ENCODE assay signal across 8 cellular contexts in the genomic region with DNA sequence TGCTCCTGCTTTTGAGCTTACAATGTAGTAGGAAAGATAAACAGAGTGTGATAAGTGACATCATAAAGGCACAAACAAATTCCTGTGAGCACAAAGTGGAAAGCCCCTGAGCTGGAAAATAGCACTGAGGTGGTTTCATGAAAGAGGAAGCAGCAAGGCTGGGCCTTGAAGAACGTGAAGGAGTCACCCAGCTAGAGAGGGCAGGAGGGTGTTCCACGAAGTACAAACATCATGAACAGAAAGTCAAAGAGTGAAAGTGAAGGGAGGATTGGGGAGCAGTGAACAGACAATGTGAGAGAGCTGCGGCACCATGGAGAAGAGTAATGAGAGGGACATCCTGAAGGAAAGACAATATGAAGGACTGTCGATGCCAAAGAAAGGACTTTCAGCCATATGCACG.
A peak's percentile ranks its signal among the peaks of the same experiment; 100 is the strongest.
DNase-seq lines count a peak whose midpoint lies in the region; ATAC-seq, FAIRE-seq and TF ChIP-seq lines count a peak whose summit lies in the region.

No MANE protein-coding gene starts in this region.

- H3K27ac ChIP-seq in parathyroid adenoma (no peak overlapping the region), tibial artery (no peak overlapping the region), stomach (peak overlapping the region in 1 of 5 donors; percentile 50)

- no peaks in the 10 kb centered on the region for H3K79me2 ChIP-seq in parathyroid adenoma

- no peak for FAIRE-seq in D721Med (lab: Jason Lieb, UNC)

- intact Hi-C loops in tibial artery (cut with DNase I; ENCODE audit: low total_unique reads) (no loop called here), stomach (cut with DNase I; ENCODE audit: low total_unique reads) (no loop called here)

- peak; percentile 54 for DNase-seq in activated CD8-positive, alpha-beta T cell treated with anti-CD3 and anti-CD28 coated beads, Interleukin-2, amount 10 ng/mL, durations not matched to agents 7 days and 5 days
- DNase-seq in tibial artery = no peak
- DNase-seq in stomach = no peak
- no peak for DNase-seq in D721Med (ENCODE audit: insufficient read length, low spot score)

- CTCF ChIA-PET in activated CD8-positive, alpha-beta T cell treated with anti-CD3 and anti-CD28 coated beads, Interleukin-2, amount 10 ng/mL, durations not matched to agents 7 days and 5 days (lab: Charles Lee) = interaction anchor here (0.6 to 1.5 kb wide), 5 partner anchors 24 to 374 kb away, joined by 3 to 4 read pairs (median 3); no protein-coding TSS in a partner anchor

- H3K4me3 ChIP-seq in parathyroid adenoma (ENCODE audit: low read depth, low read length) (no peak overlapping the region), tibial artery (no peak overlapping the region), stomach (no peak overlapping the region)

- no peak for TF ChIP-seq CTCF in parathyroid adenoma (IDR thresholded peaks at IDR 0.05)
- no peak for TF ChIP-seq CTCF in tibial artery (IDR thresholded peaks at IDR 0.05)
- no peak for TF ChIP-seq CTCF in stomach (IDR thresholded peaks at IDR 0.05)
- no peak for TF ChIP-seq CTCF in D721Med (IDR thresholded peaks at IDR 0.05; ENCODE audit: insufficient read depth, missing control alignments)

- H3K4me2 ChIP-seq in parathyroid adenoma (ENCODE audit: low read length) = no peak overlapping the region

- no peaks in the 10 kb centered on the region for H3K27me3 Mint-ChIP-seq in activated CD8-positive, alpha-beta T cell treated with anti-CD3 and anti-CD28 coated beads, Interleukin-2, amount 10 ng/mL, durations not matched to agents 7 days and 5 days (ENCODE audit: low read depth)

- H3K36me3 ChIP-seq in parathyroid adenoma (ENCODE audit: control insufficient read depth, insufficient read depth, low read length) (no peaks in the 10 kb centered on the region), tibial artery (no peaks in the 10 kb centered on the region), stomach (no peaks in the 10 kb centered on the region)

- ATAC-seq in GM18505 (IDR thresholded peaks at IDR 0.05; ENCODE audit: unreplicated experiment) (peak; percentile 62), HG03460 (IDR thresholded peaks at IDR 0.05; ENCODE audit: unreplicated experiment) (peak; percentile 55), HG03571 (IDR thresholded peaks at IDR 0.05; ENCODE audit: unreplicated experiment) (no peak)
- peak; percentile 71 for ATAC-seq in activated CD8-positive, alpha-beta T cell treated with anti-CD3 and anti-CD28 coated beads, Interleukin-2, amount 10 ng/mL, durations not matched to agents 7 days and 5 days

- POLR2A ChIA-PET in activated CD8-positive, alpha-beta T cell treated with anti-CD3 and anti-CD28 coated beads, Interleukin-2, amount 10 ng/mL, durations not matched to agents 7 days and 5 days (lab: Charles Lee) = interaction anchor here (1.1 to 1.3 kb wide), 2 partner anchors 26 to 588 kb away, joined by 4 to 5 read pairs; no protein-coding TSS in a partner anchor

- no peak for TF ChIP-seq EP300 in stomach (IDR thresholded peaks at IDR 0.05)

- H3K27ac Mint-ChIP-seq in activated CD8-positive, alpha-beta T cell treated with anti-CD3 and anti-CD28 coated beads, Interleukin-2, amount 10 ng/mL, durations not matched to agents 7 days and 5 days = no peak overlapping the region

- no peaks in the 10 kb centered on the region for H3K27me3 ChIP-seq in parathyroid adenoma (ENCODE audit: control insufficient read depth, insufficient read depth, low read length)
- H3K27me3 ChIP-seq in tibial artery = peaks cover 0 to 16% of the 10 kb centered on the region in 2 donors
- no peaks in the 10 kb centered on the region for H3K27me3 ChIP-seq in stomach

- H2AFZ ChIP-seq in parathyroid adenoma = peak overlapping the region; percentile 12

- H3K4me1 ChIP-seq in parathyroid adenoma (peaks cover 34% of the 10 kb centered on the region), tibial artery (no peaks in the 10 kb centered on the region), stomach (peaks cover 9 to 24% (median 14%) of the 10 kb centered on the region in 4 donors)

- no peaks in the 10 kb centered on the region for H3K9me3 Mint-ChIP-seq in activated CD8-positive, alpha-beta T cell treated with anti-CD3 and anti-CD28 coated beads, Interleukin-2, amount 10 ng/mL, durations not matched to agents 7 days and 5 days (ENCODE audit: insufficient read depth)

- H3K36me3 Mint-ChIP-seq in activated CD8-positive, alpha-beta T cell treated with anti-CD3 and anti-CD28 coated beads, Interleukin-2, amount 10 ng/mL, durations not matched to agents 7 days and 5 days (ENCODE audit: low read depth) = no peaks in the 10 kb centered on the region

- H3K9ac ChIP-seq in parathyroid adenoma = no peak overlapping the region

- H3K4me1 Mint-ChIP-seq in activated CD8-positive, alpha-beta T cell treated with anti-CD3 and anti-CD28 coated beads, Interleukin-2, amount 10 ng/mL, durations not matched to agents 7 days and 5 days (ENCODE audit: low read depth) = peaks cover 48% of the 10 kb centered on the region

- H3K9me3 ChIP-seq in parathyroid adenoma (ENCODE audit: control insufficient read depth, low read length) (no peaks in the 10 kb centered on the region), tibial artery (no peaks in the 10 kb centered on the region), stomach (no peaks in the 10 kb centered on the region)

- 53 to 61% (median 59%) methylated on average over 5 of the region's 5 CpGs for WGBS in stomach, 5 donors

- H3K4me3 Mint-ChIP-seq in activated CD8-positive, alpha-beta T cell treated with anti-CD3 and anti-CD28 coated beads, Interleukin-2, amount 10 ng/mL, durations not matched to agents 7 days and 5 days = no peak overlapping the region

- no peak for TF ChIP-seq POLR2A in GM18505 (IDR thresholded peaks at IDR 0.05; ENCODE audit: borderline replicate concordance, extremely low read depth, insufficient read depth, insufficient read length)
- TF ChIP-seq POLR2A in stomach (IDR thresholded peaks at IDR 0.05) = no peak
